Comparison of ENCODE assay signal across 1 cellular context in the genomic region with DNA sequence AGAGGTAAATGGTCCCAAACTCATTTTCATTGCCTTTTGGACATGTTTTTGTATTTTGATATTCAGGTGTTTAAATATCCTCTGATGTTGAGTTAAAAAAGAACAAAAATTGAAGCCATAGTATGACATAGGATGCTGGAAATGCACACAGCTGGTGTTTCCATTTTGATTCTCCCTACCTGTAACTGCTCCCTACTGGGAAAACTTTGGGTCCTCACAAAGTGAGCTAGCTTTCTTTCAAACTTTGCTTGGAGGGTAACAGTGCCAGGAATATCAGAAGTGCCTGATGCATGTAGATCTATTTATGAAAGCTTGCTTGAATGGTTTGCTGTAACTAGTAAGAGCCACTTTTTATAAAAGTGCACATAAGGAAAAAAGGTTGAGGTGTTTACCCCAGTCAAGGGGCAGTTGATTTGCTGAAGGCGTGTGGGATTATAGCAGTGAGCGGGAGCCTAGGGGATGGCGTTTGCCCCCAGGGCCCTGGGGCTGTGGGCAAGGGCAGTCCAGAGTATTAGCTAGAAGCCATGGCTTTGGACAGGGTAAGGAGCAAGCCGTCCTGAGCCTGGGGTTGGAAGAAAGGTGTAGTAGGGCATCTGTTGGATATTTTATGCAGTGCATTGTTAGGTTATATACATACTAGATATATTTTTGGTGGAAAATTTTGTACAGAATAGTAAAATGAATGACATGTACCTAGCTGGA.
A peak's percentile ranks its signal among the peaks of the same experiment; 100 is the strongest.
TF ChIP-seq lines count a peak whose summit lies in the region.

No MANE protein-coding gene starts in this region.

TF ChIP-seq in A549, 52 proteins besides CTCF, POLR2A, EP300 and RAD21:
- TF ChIP-seq CHD4 (IDR thresholded peaks at IDR 0.05; ENCODE audit: borderline replicate concordance) (no peak), POLR2AphosphoS2 (conservative IDR thresholded peaks at IDR 0.05; ENCODE audit: low read length) (peak; percentile 66; the same call in 1 of the 2 replicates), MYC (IDR thresholded peaks at IDR 0.05; ENCODE audit: borderline replicate concordance, low read length) (no peak), ZNF302 (CRISPR knock-in tag; IDR thresholded peaks at IDR 0.05) (no peak), HOXB13 (CRISPR knock-in tag; IDR thresholded peaks at IDR 0.05; ENCODE audit: low read depth) (no peak), PHF8 (IDR thresholded peaks at IDR 0.05; ENCODE audit: borderline replicate concordance, low read depth) (no peak), ZFP36 (IDR thresholded peaks at IDR 0.05; ENCODE audit: borderline replicate concordance, partially characterized antibody) (no peak), HOXA7 (CRISPR knock-in tag; IDR thresholded peaks at IDR 0.05) (peak; percentile 45; the same call in 1 of the 2 replicates), SREBF2 (IDR thresholded peaks at IDR 0.05) (no peak), ZC3H11A (IDR thresholded peaks at IDR 0.05) (no peak), KDM5A (IDR thresholded peaks at IDR 0.05) (no peak), JUN (IDR thresholded peaks at IDR 0.05) (peak in 1 of 2 experiments; percentile 21; a peak in 1 of 5 replicates), CHD2 (IDR thresholded peaks at IDR 0.05; ENCODE audit: low read length, partially characterized antibody) (no peak), MAZ (IDR thresholded peaks at IDR 0.05; ENCODE audit: borderline replicate concordance, low read depth, low read length) (no peak), HDAC2 (IDR thresholded peaks at IDR 0.05) (no peak), TP53 (CRISPR knock-in tag; IDR thresholded peaks at IDR 0.05) (no peak), NPAS2 (CRISPR knock-in tag; IDR thresholded peaks at IDR 0.05; ENCODE audit: borderline replicate concordance) (no peak), HOXB5 (CRISPR knock-in tag; IDR thresholded peaks at IDR 0.05) (no peak), RNF2 (IDR thresholded peaks at IDR 0.05; ENCODE audit: borderline replicate concordance, low read depth) (no peak), SMC3 (IDR thresholded peaks at IDR 0.05) (no peak), CBX2 (IDR thresholded peaks at IDR 0.05; ENCODE audit: borderline replicate concordance, low read depth) (no peak), TFCP2L1 (CRISPR knock-in tag; IDR thresholded peaks at IDR 0.05) (0 out of 2 replicates have a peak, but pooled peaks have one; percentile 31), FOXS1 (CRISPR knock-in tag; IDR thresholded peaks at IDR 0.05) (no peak), EHMT2 (IDR thresholded peaks at IDR 0.05; ENCODE audit: low read depth) (no peak), NFE2L2 (conservative IDR thresholded peaks at IDR 0.05; ENCODE audit: low read length) (no peak), RCOR1 (IDR thresholded peaks at IDR 0.05; ENCODE audit: low read depth, low read length) (no peak), ESRRA (IDR thresholded peaks at IDR 0.05; ENCODE audit: borderline replicate concordance, low read length) (no peak), NR3C1 (IDR thresholded peaks at IDR 0.05) (no peak)
- TF ChIP-seq, protein P1, sequence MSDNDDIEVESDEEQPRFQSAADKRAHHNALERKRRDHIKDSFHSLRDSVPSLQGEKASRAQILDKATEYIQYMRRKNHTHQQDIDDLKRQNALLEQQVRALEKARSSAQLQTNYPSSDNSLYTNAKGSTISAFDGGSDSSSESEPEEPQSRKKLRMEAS (IDR thresholded peaks at IDR 0.05) = no peak
- TF ChIP-seq, protein P2, sequence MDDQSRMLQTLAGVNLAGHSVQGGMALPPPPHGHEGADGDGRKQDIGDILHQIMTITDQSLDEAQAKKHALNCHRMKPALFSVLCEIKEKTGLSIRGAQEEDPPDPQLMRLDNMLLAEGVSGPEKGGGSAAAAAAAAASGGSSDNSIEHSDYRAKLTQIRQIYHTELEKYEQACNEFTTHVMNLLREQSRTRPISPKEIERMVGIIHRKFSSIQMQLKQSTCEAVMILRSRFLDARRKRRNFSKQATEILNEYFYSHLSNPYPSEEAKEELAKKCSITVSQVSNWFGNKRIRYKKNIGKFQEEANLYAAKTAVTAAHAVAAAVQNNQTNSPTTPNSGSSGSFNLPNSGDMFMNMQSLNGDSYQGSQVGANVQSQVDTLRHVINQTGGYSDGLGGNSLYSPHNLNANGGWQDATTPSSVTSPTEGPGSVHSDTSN (IDR thresholded peaks at IDR 0.05) = no peak
- TF ChIP-seq, protein P3, sequence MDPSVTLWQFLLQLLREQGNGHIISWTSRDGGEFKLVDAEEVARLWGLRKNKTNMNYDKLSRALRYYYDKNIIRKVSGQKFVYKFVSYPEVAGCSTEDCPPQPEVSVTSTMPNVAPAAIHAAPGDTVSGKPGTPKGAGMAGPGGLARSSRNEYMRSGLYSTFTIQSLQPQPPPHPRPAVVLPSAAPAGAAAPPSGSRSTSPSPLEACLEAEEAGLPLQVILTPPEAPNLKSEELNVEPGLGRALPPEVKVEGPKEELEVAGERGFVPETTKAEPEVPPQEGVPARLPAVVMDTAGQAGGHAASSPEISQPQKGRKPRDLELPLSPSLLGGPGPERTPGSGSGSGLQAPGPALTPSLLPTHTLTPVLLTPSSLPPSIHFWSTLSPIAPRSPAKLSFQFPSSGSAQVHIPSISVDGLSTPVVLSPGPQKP (IDR thresholded peaks at IDR 0.05; ENCODE audit: low read depth, low read length) = no peak
- TF ChIP-seq, protein P4, sequence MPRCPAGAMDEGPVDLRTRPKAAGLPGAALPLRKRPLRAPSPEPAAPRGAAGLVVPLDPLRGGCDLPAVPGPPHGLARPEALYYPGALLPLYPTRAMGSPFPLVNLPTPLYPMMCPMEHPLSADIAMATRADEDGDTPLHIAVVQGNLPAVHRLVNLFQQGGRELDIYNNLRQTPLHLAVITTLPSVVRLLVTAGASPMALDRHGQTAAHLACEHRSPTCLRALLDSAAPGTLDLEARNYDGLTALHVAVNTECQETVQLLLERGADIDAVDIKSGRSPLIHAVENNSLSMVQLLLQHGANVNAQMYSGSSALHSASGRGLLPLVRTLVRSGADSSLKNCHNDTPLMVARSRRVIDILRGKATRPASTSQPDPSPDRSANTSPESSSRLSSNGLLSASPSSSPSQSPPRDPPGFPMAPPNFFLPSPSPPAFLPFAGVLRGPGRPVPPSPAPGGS (IDR thresholded peaks at IDR 0.05) = no peak
- TF ChIP-seq, protein P5, sequence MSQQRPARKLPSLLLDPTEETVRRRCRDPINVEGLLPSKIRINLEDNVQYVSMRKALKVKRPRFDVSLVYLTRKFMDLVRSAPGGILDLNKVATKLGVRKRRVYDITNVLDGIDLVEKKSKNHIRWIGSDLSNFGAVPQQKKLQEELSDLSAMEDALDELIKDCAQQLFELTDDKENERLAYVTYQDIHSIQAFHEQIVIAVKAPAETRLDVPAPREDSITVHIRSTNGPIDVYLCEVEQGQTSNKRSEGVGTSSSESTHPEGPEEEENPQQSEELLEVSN (IDR thresholded peaks at IDR 0.05; ENCODE audit: borderline replicate concordance, low read depth) = no peak
- TF ChIP-seq, protein P6, sequence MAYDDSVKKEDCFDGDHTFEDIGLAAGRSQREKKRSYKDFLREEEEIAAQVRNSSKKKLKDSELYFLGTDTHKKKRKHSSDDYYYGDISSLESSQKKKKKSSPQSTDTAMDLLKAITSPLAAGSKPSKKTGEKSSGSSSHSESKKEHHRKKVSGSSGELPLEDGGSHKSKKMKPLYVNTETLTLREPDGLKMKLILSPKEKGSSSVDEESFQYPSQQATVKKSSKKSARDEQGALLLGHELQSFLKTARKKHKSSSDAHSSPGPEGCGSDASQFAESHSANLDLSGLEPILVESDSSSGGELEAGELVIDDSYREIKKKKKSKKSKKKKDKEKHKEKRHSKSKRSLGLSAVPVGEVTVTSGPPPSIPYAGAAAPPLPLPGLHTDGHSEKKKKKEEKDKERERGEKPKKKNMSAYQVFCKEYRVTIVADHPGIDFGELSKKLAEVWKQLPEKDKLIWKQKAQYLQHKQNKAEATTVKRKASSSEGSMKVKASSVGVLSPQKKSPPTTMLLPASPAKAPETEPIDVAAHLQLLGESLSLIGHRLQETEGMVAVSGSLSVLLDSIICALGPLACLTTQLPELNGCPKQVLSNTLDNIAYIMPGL (CRISPR knock-in tag; IDR thresholded peaks at IDR 0.05; ENCODE audit: borderline replicate concordance) = no peak
- TF ChIP-seq, protein P7, sequence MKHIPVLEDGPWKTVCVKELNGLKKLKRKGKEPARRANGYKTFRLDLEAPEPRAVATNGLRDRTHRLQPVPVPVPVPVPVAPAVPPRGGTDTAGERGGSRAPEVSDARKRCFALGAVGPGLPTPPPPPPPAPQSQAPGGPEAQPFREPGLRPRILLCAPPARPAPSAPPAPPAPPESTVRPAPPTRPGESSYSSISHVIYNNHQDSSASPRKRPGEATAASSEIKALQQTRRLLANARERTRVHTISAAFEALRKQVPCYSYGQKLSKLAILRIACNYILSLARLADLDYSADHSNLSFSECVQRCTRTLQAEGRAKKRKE (CRISPR knock-in tag; IDR thresholded peaks at IDR 0.05; ENCODE audit: low read depth) = no peak
- TF ChIP-seq, protein P8, sequence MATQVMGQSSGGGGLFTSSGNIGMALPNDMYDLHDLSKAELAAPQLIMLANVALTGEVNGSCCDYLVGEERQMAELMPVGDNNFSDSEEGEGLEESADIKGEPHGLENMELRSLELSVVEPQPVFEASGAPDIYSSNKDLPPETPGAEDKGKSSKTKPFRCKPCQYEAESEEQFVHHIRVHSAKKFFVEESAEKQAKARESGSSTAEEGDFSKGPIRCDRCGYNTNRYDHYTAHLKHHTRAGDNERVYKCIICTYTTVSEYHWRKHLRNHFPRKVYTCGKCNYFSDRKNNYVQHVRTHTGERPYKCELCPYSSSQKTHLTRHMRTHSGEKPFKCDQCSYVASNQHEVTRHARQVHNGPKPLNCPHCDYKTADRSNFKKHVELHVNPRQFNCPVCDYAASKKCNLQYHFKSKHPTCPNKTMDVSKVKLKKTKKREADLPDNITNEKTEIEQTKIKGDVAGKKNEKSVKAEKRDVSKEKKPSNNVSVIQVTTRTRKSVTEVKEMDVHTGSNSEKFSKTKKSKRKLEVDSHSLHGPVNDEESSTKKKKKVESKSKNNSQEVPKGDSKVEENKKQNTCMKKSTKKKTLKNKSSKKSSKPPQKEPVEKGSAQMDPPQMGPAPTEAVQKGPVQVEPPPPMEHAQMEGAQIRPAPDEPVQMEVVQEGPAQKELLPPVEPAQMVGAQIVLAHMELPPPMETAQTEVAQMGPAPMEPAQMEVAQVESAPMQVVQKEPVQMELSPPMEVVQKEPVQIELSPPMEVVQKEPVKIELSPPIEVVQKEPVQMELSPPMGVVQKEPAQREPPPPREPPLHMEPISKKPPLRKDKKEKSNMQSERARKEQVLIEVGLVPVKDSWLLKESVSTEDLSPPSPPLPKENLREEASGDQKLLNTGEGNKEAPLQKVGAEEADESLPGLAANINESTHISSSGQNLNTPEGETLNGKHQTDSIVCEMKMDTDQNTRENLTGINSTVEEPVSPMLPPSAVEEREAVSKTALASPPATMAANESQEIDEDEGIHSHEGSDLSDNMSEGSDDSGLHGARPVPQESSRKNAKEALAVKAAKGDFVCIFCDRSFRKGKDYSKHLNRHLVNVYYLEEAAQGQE (IDR thresholded peaks at IDR 0.05) = no peak
